ENCODE assay signal across 8 cellular contexts in the genomic region with DNA sequence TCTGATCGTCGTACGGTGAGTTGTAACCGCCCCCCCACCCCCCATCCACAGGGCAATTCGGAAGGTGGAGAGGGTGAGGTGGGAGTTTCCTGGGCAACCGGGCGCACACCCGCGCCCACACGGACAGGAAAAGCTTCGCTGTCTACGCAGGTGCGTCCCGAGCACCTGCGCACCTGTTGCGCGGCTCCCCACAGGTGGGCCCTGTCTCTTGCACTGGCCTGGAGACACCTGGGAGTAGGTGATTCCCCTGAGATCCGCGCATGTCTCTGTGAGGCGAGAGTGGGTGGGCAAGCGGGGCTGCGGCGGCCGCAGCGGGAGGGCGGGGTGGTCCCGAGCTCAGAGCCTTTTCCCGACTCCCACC. TPM values are rescaled to one million over a fixed set of nuclear protein-coding genes. Genes with fewer than 3 reads are reported as not detected.
DNase-seq lines count a peak whose midpoint lies in the region; ATAC-seq and TF ChIP-seq lines count a peak whose summit lies in the region.

No MANE protein-coding gene starts in this region.

- peaks cover 11 to 74% (median 19%) of the 10 kb centered on the region in 4 donors for H3K27me3 ChIP-seq in esophagus squamous epithelium

- H3K36me3 ChIP-seq in esophagus squamous epithelium: no peaks in the 10 kb centered on the region

- intact Hi-C loops in esophagus squamous epithelium (cut with DNase I): no loop called here

- DNase-seq in NCI-H2081 (lab: John Stamatoyannopoulos, UW) (peak; percentile 63 to 67), NCI-H2081 treated with DMSO at 0.1 percent for 48 hours (lab: John Stamatoyannopoulos, UW) (no peak), NCI-H345 treated with DMSO at 0.1 percent for 48 hours (lab: John Stamatoyannopoulos, UW; ENCODE audit: unreplicated experiment) (peak; percentile 76), esophagus squamous epithelium (lab: John Stamatoyannopoulos, UW) (no peak)
- no peak for DNase-seq in stimulated activated naive CD8-positive, alpha-beta T cell treated with anti-CD3 and anti-CD28 coated beads, Interleukin-15, amount 100 ng/mL, for 72 hours

- no peaks in the 10 kb centered on the region for H3K9me3 ChIP-seq in esophagus squamous epithelium

- H3K27me3 Mint-ChIP-seq in stimulated activated naive CD8-positive, alpha-beta T cell treated with anti-CD3 and anti-CD28 coated beads, Interleukin-15, amount 100 ng/mL, for 72 hours: peaks cover 74% of the 10 kb centered on the region

- 9 to 12% methylated on average over 4 to 6 of the region's 28 CpGs for WGBS in esophagus squamous epithelium, 2 donors

- H3K27ac ChIP-seq in esophagus squamous epithelium: no peak overlapping the region

- peaks cover 17% of the 10 kb centered on the region for H3K4me1 Mint-ChIP-seq in stimulated activated naive CD8-positive, alpha-beta T cell treated with anti-CD3 and anti-CD28 coated beads, Interleukin-15, amount 100 ng/mL, for 72 hours

- TF ChIP-seq POLR2A in esophagus squamous epithelium (IDR thresholded peaks at IDR 0.05): no peak

- H3K9me3 Mint-ChIP-seq in stimulated activated naive CD8-positive, alpha-beta T cell treated with anti-CD3 and anti-CD28 coated beads, Interleukin-15, amount 100 ng/mL, for 72 hours: no peaks in the 10 kb centered on the region

- no peak overlapping the region for H3K27ac Mint-ChIP-seq in stimulated activated naive CD8-positive, alpha-beta T cell treated with anti-CD3 and anti-CD28 coated beads, Interleukin-15, amount 100 ng/mL, for 72 hours

- no peak for TF ChIP-seq CTCF in esophagus squamous epithelium (IDR thresholded peaks at IDR 0.05)

- peak overlapping the region; percentile 39 to 69 for H3K4me3 Mint-ChIP-seq in stimulated activated naive CD8-positive, alpha-beta T cell treated with anti-CD3 and anti-CD28 coated beads, Interleukin-15, amount 100 ng/mL, for 72 hours

- ATAC-seq in stimulated activated naive CD8-positive, alpha-beta T cell treated with anti-CD3 and anti-CD28 coated beads, Interleukin-15, amount 100 ng/mL, for 72 hours: no peak
- ATAC-seq in GM21390 (IDR thresholded peaks at IDR 0.05; ENCODE audit: unreplicated experiment) (no peak), GM21528 (IDR thresholded peaks at IDR 0.05; ENCODE audit: low FRiP score, unreplicated experiment) (no peak), HG02798 (IDR thresholded peaks at IDR 0.05; ENCODE audit: poor library complexity, unreplicated experiment) (no peak)

- H3K4me1 ChIP-seq in esophagus squamous epithelium: peaks cover 21 to 51% (median 22%) of the 10 kb centered on the region in 3 donors

- peak overlapping the region; percentile 33 to 72 (median 50) for H3K4me3 ChIP-seq in esophagus squamous epithelium

RNA-seq across cellular contexts. Expression of a gene that starts 0.5 kb away (rescaled TPM):
- total RNA-seq in esophagus squamous epithelium: 10 to 100 TPM in 3 of 4 donors, 1 to 10 TPM in 1; 2.3 to 17.3 (median 10.6) TPM

RNA-seq across cellular contexts. Expression of a gene that starts 31.2 kb away (rescaled TPM):
- 10 to 100 TPM; 14.5 to 34.3 (median 22.2) TPM for total RNA-seq in esophagus squamous epithelium

Comparison
In these comparisons a context has a peak if more than half of its experiments do, and no peak if none do; other contexts are left out.
1. DNase-seq: peak in NCI-H2081 (2 of 2) and NCI-H345 treated with DMSO at 0.1 percent for 48 hours (single experiment); none in NCI-H2081 treated with DMSO at 0.1 percent for 48 hours (single experiment), esophagus squamous epithelium (single experiment) and stimulated activated naive CD8-positive, alpha-beta T cell treated with anti-CD3 and anti-CD28 coated beads, Interleukin-15, amount 100 ng/mL, for 72 hours (0 of 2).